ENCODE assay signal across 21 cellular contexts in the genomic region with DNA sequence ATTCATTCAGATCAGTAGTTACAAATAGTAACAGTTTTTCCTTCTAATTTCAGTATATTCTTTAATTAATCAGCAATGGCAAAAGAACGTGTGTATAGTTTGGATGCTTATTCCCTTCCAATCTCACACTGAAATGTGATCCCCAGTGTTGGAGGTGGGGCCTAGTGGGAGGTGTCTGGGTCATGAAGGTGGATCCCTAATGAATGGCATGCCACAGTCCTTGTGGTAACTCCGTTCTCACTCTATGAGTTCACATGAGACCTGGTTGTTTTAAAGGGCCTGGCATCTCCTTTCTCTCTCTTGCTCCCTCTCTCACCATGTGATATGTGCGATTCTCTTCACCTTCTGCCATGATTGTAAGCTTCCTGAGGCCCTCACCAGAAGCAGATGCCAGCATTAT. TPM values are rescaled to one million over a fixed set of nuclear protein-coding genes. Genes with fewer than 3 reads are reported as not detected.
DNase-seq lines count a peak whose midpoint lies in the region; ATAC-seq and TF ChIP-seq lines count a peak whose summit lies in the region.
"Had no signal": no experiment of that assay in that cellular context is flagged by ENCODE, and none has a peak within 500 bp of the region (broad histone marks: within the 10 kb centered on the region; RNA-seq: fewer than 3 reads in every experiment).

No MANE protein-coding gene starts in this region.

- H3K79me2 ChIP-seq in H9 (ENCODE audit: insufficient read depth, low read length), result no peaks in the 10 kb centered on the region

- intact Hi-C loops in lower lobe of right lung (cut with DNase I), result no loop called here
- intact Hi-C loops in activated T-helper 2 cell treated with anti-CD3 and anti-CD28 coated beads, Interferon-gamma antibody, Interleukin-2, Interleukin-4, amounts not matched to agents 10 μg/mL and 5 μg/mL and 100 μg/mL, durations not matched to agents 14 hours and 24 hours and 36 hours (cut with micrococcal nuclease), result no loop called here

- H3K79me1 ChIP-seq in H9 (ENCODE audit: insufficient read depth, low read depth, low read length, poor library complexity, severe bottlenecking), result no peaks in the 10 kb centered on the region

- H3K4me3 Mint-ChIP-seq in H9, result no peak overlapping the region
- no peak overlapping the region for H3K4me3 Mint-ChIP-seq in activated T-helper 2 cell treated with anti-CD3 and anti-CD28 coated beads, Interferon-gamma antibody, Interleukin-2, Interleukin-4, amounts not matched to agents 10 μg/mL and 5 μg/mL and 100 μg/mL, durations not matched to agents 14 hours and 24 hours and 36 hours (ENCODE audit: low read depth)
- H3K4me3 Mint-ChIP-seq: B cell; CD4-positive, CD25-positive, alpha-beta regulatory T cell had no signal

- no peak overlapping the region for H3T11ph ChIP-seq in H9 (ENCODE audit: low read length)

- H4K8ac ChIP-seq in H9 (replicated peaks; ENCODE audit: insufficient read length, low read depth, low read length), result no peak overlapping the region

- no peaks in the 10 kb centered on the region for H3K23me2 ChIP-seq in H9 (ENCODE audit: insufficient read length, low read depth, low read length, poor library complexity, severe bottlenecking)

- no peak overlapping the region for H3K9ac ChIP-seq in H9 (ENCODE audit: extremely low read depth, insufficient read length, low read length)

- H3K9me3 Mint-ChIP-seq in H9, result no peaks in the 10 kb centered on the region
- no peaks in the 10 kb centered on the region for H3K9me3 Mint-ChIP-seq in activated T-helper 2 cell treated with anti-CD3 and anti-CD28 coated beads, Interferon-gamma antibody, Interleukin-2, Interleukin-4, amounts not matched to agents 10 μg/mL and 5 μg/mL and 100 μg/mL, durations not matched to agents 14 hours and 24 hours and 36 hours

- H2BK120ac ChIP-seq in H9 (ENCODE audit: low read depth, low read length, poor library complexity, severe bottlenecking), result no peak overlapping the region

- H3K36me3 Mint-ChIP-seq in H9 (ENCODE audit: insufficient read depth in 1 of 3, low read depth in 3 of 3), result no peaks in the 10 kb centered on the region
- no peaks in the 10 kb centered on the region for H3K36me3 Mint-ChIP-seq in activated T-helper 2 cell treated with anti-CD3 and anti-CD28 coated beads, Interferon-gamma antibody, Interleukin-2, Interleukin-4, amounts not matched to agents 10 μg/mL and 5 μg/mL and 100 μg/mL, durations not matched to agents 14 hours and 24 hours and 36 hours (ENCODE audit: low read depth)
- H3K36me3 Mint-ChIP-seq: CD4-positive, CD25-positive, alpha-beta regulatory T cell had no signal

- TF ChIP-seq CTCF in H9 (conservative IDR thresholded peaks at IDR 0.05) (no peak), foreskin keratinocyte (conservative IDR thresholded peaks at IDR 0.05) (no peak), lower lobe of right lung (IDR thresholded peaks at IDR 0.05) (no peak)

- no peak overlapping the region for H3K4ac ChIP-seq in H9 (ENCODE audit: low read depth, low read length)

- H3K27ac ChIP-seq in H9 (ENCODE audit: insufficient read length, low read depth, low read length), result no peak overlapping the region
- H3K27ac ChIP-seq in foreskin keratinocyte, result no peak overlapping the region
- no peak overlapping the region for H3K27ac ChIP-seq in lower lobe of right lung

- H2BK20ac ChIP-seq in H9 (ENCODE audit: low read depth, low read length, poor library complexity, severe bottlenecking), result no peak overlapping the region

- H2AK5ac ChIP-seq in H9 (ENCODE audit: insufficient read length, low read length), result no peak overlapping the region

- peak overlapping the region in 2 of 3 experiments; percentile 56 to 79; a peak in 2 of 7 replicates for H3K27ac Mint-ChIP-seq in H9
- no peak overlapping the region for H3K27ac Mint-ChIP-seq in activated T-helper 2 cell treated with anti-CD3 and anti-CD28 coated beads, Interferon-gamma antibody, Interleukin-2, Interleukin-4, amounts not matched to agents 10 μg/mL and 5 μg/mL and 100 μg/mL, durations not matched to agents 14 hours and 24 hours and 36 hours
- H3K27ac Mint-ChIP-seq: B cell; CD4-positive, CD25-positive, alpha-beta regulatory T cell had no signal

- H3K18ac ChIP-seq in H9 (ENCODE audit: insufficient read length, low read depth, low read length), result no peak overlapping the region

- H4K5ac ChIP-seq in H9 (ENCODE audit: insufficient read length, low read depth, low read length), result no peak overlapping the region

- no peak overlapping the region for H3K4me3 ChIP-seq in lower lobe of right lung

- H2BK5ac ChIP-seq in H9 (ENCODE audit: insufficient read length, low read length), result no peak overlapping the region

- no peak overlapping the region for H4K91ac ChIP-seq in H9 (ENCODE audit: insufficient read length, low read depth, low read length)

- ATAC-seq in foreskin keratinocyte (peak; percentile 23), lower lobe of right lung (no peak)
- ATAC-seq: HepG2, Panc1, Right ventricle myocardium inferior had no signal

- no peak overlapping the region for H3K14ac ChIP-seq in H9 (ENCODE audit: insufficient read depth, low read length)

- H3K27me3 Mint-ChIP-seq in H9 (ENCODE audit: low read depth), result no peaks in the 10 kb centered on the region; the same call in 1 of the 2 replicates
- peaks cover 24% of the 10 kb centered on the region for H3K27me3 Mint-ChIP-seq in activated T-helper 2 cell treated with anti-CD3 and anti-CD28 coated beads, Interferon-gamma antibody, Interleukin-2, Interleukin-4, amounts not matched to agents 10 μg/mL and 5 μg/mL and 100 μg/mL, durations not matched to agents 14 hours and 24 hours and 36 hours (ENCODE audit: low read depth)

- H3K23ac ChIP-seq in H9 (ENCODE audit: insufficient read length, low read depth, low read length), result no peak overlapping the region

- no peak overlapping the region for H2BK12ac ChIP-seq in H9 (ENCODE audit: insufficient read length, low read depth, low read length)

- H2BK15ac ChIP-seq in H9 (ENCODE audit: low read depth, low read length), result no peak overlapping the region

- H3K36me3 ChIP-seq in lower lobe of right lung, result no peaks in the 10 kb centered on the region

- DNase-seq in ELF-1 (ENCODE audit: low read depth, low spot score) (peak; percentile 19), H9 (peak; percentile 67), SW480 (ENCODE audit: low spot score) (peak; percentile 72), foreskin keratinocyte (peak in 1 of 2 donors; percentile 9), lower lobe of right lung (no peak), DMS79 (lab: John Stamatoyannopoulos, UW) (no peak)
- DNase-seq in effector CD4-positive, alpha-beta T cell, result no peak
- no peak for DNase-seq in activated T-helper 2 cell treated with anti-CD3 and anti-CD28 coated beads, Interferon-gamma antibody, Interleukin-2, Interleukin-4, amounts not matched to agents 10 μg/mL and 5 μg/mL and 100 μg/mL, durations not matched to agents 14 hours and 24 hours and 36 hours (ENCODE audit: low spot score)
- DNase-seq: Caco-2; CD4-positive, CD25-positive, alpha-beta regulatory T cell; KG1; NCI-H1048; NCI-H1436 treated with DMSO at 0.1 percent for 48 hours; NCI-H2081; NCI-H446; NCI-H748 treated with DMSO at 0.1 percent for 48 hours had no signal

- no peaks in the 10 kb centered on the region for H3K4me1 ChIP-seq in H9 (ENCODE audit: insufficient read depth, low read length)
- H3K4me1 ChIP-seq in foreskin keratinocyte, result no peaks in the 10 kb centered on the region
- no peaks in the 10 kb centered on the region for H3K4me1 ChIP-seq in lower lobe of right lung

- no peak overlapping the region for H3K4me2 ChIP-seq in H9 (ENCODE audit: insufficient read depth, insufficient read length, low read length)

- H3K4me1 Mint-ChIP-seq in H9, result peaks cover 15 to 23% of the 10 kb centered on the region in 2 experiments
- H3K4me1 Mint-ChIP-seq in activated T-helper 2 cell treated with anti-CD3 and anti-CD28 coated beads, Interferon-gamma antibody, Interleukin-2, Interleukin-4, amounts not matched to agents 10 μg/mL and 5 μg/mL and 100 μg/mL, durations not matched to agents 14 hours and 24 hours and 36 hours (ENCODE audit: low read depth), result no peaks in the 10 kb centered on the region
- H3K4me1 Mint-ChIP-seq: B cell; CD4-positive, CD25-positive, alpha-beta regulatory T cell had no signal

- H2AFZ ChIP-seq in H9 (ENCODE audit: low read length), result no peak overlapping the region

- H3K9me3 ChIP-seq in H9 (ENCODE audit: control insufficient read depth, low read depth, low read length), result no peaks in the 10 kb centered on the region
- H3K9me3 ChIP-seq in lower lobe of right lung, result no peaks in the 10 kb centered on the region
- H3K9me3 ChIP-seq: Caco-2 had no signal

- WGBS in H9 (ENCODE audit: extremely low coverage, insufficient read length, low lambda C conversion rate), result no CpG with 5 or more reads among the region's 3 CpGs

- no peak overlapping the region for H3K56ac ChIP-seq in H9 (ENCODE audit: insufficient read length, low read depth, low read length)

- H4K20me1 ChIP-seq in H9 (ENCODE audit: control insufficient read depth, insufficient read depth, insufficient read length), result no peaks in the 10 kb centered on the region

- no peaks in the 10 kb centered on the region for H3K27me3 ChIP-seq in H9 (ENCODE audit: insufficient read depth, low read length)
- H3K27me3 ChIP-seq in foreskin keratinocyte, result peaks cover 45% of the 10 kb centered on the region
- H3K27me3 ChIP-seq in lower lobe of right lung (ENCODE audit: low read depth), result no peaks in the 10 kb centered on the region

RNA-seq across cellular contexts. Expression of a gene that starts 18.9 kb away (rescaled TPM):
- 0.22 and 0.33 TPM in 2 replicates for total RNA-seq in H9 (2021)
- not detected in 2 replicates for total RNA-seq in foreskin keratinocyte
- not detected in 2 replicates for polyA plus RNA-seq in foreskin keratinocyte
- total RNA-seq in lower lobe of right lung, result 1.6 TPM
- not detected in 2 replicates for total RNA-seq in activated T-helper 2 cell treated with anti-CD3 and anti-CD28 coated beads, Interferon-gamma antibody, Interleukin-2, Interleukin-4, amounts not matched to agents 10 μg/mL and 5 μg/mL and 100 μg/mL, durations not matched to agents 14 hours and 24 hours and 36 hours
- total RNA-seq: B cell; CD4-positive, CD25-positive, alpha-beta regulatory T cell; HepG2; M059J; Right ventricle myocardium inferior had no signal
- polyA plus RNA-seq: CD4-positive, CD25-positive, alpha-beta regulatory T cell had no signal

RNA-seq across cellular contexts. Expression of a gene that starts 48.2 kb away (rescaled TPM):
- total RNA-seq in H9 (2021) (133 and 137 TPM in 2 replicates), foreskin keratinocyte (335 and 340 TPM in 2 replicates), lower lobe of right lung (670 TPM)
- 432 and 436 TPM in 2 replicates for polyA plus RNA-seq in foreskin keratinocyte
- 17.8 and 19.2 TPM in 2 replicates for total RNA-seq in activated T-helper 2 cell treated with anti-CD3 and anti-CD28 coated beads, Interferon-gamma antibody, Interleukin-2, Interleukin-4, amounts not matched to agents 10 μg/mL and 5 μg/mL and 100 μg/mL, durations not matched to agents 14 hours and 24 hours and 36 hours

RNA-seq across cellular contexts. Expression of a gene that starts 48.7 kb away (rescaled TPM):
- total RNA-seq in H9 (2021) (36.3 and 37.5 TPM in 2 replicates), foreskin keratinocyte (29.5 and 31.2 TPM in 2 replicates), lower lobe of right lung (23.4 TPM)
- polyA plus RNA-seq in foreskin keratinocyte, result 53.1 and 56.8 TPM in 2 replicates
- 23.9 and 25.3 TPM in 2 replicates for total RNA-seq in activated T-helper 2 cell treated with anti-CD3 and anti-CD28 coated beads, Interferon-gamma antibody, Interleukin-2, Interleukin-4, amounts not matched to agents 10 μg/mL and 5 μg/mL and 100 μg/mL, durations not matched to agents 14 hours and 24 hours and 36 hours

Comparison
In these comparisons a context has a peak if more than half of its experiments do, and no peak if none do; other contexts are left out.
1. DNase-seq: peak in ELF-1 (single experiment), H9 (single experiment) and SW480 (single experiment); none in effector CD4-positive, alpha-beta T cell (single experiment), lower lobe of right lung (single experiment), activated T-helper 2 cell treated with anti-CD3 and anti-CD28 coated beads, Interferon-gamma antibody, Interleukin-2, Interleukin-4, amounts not matched to agents 10 μg/mL and 5 μg/mL and 100 μg/mL, durations not matched to agents 14 hours and 24 hours and 36 hours (single experiment) and DMS79 (single experiment).